Comparison of ENCODE assay signal across 24 cellular contexts in genomic region chr12:108849653-108850052, GRCh38. TPM values are rescaled to one million over a fixed set of nuclear protein-coding genes. Genes with fewer than 3 reads are reported as not detected.
A peak's percentile ranks its signal among the peaks of the same experiment; 100 is the strongest.
DNase-seq lines count a peak whose midpoint lies in the region; ATAC-seq and TF ChIP-seq lines count a peak whose summit lies in the region.
"Had no signal": no experiment of that assay in that cellular context is flagged by ENCODE, and none has a peak within 500 bp of the region (broad histone marks: within the 10 kb centered on the region; RNA-seq: fewer than 3 reads in every experiment).

No MANE protein-coding gene starts in this region.

- peak; percentile 36 for DNase-seq in NCI-H82 (lab: John Stamatoyannopoulos, UW)
- no peak for DNase-seq in NCI-H82 treated with DMSO at 0.1 percent for 48 hours (lab: John Stamatoyannopoulos, UW; ENCODE audit: unreplicated experiment)
- DNase-seq in LHCN-M2 (ENCODE audit: low read depth) = peak; percentile 37
- DNase-seq in psoas muscle = peak in 1 of 2 donors; percentile 67
- DNase-seq in stimulated activated CD4-positive, alpha-beta T cell treated with anti-CD3 and anti-CD28 coated beads, Interleukin-4, amount 100 ng/mL, for 24 hours = no peak
- DNase-seq: activated CD4-positive, alpha-beta T cell treated with anti-CD3 and anti-CD28 coated beads, Interleukin-2, amount 50 U/mL, for 48 hours; activated T-cell treated with anti-CD3 and anti-CD28 coated beads, Interleukin-2, amount 50 U/mL, for 48 hours; CD4-positive, alpha-beta memory T cell; effector memory CD8-positive, alpha-beta T cell; left cardiac atrium; mucosa of descending colon; NCI-H1092 treated with DMSO at 0.1 percent for 48 hours; NK-92 treated with Interleukin-12 subunit alpha and Interleukin-12 subunit beta, amount 100 ng/mL, for 24 hours; nucleus accumbens; SJCRH30; small intestine; tibial artery had no signal

- H3K4me3 ChIP-seq in psoas muscle = no peak overlapping the region
- H3K4me3 ChIP-seq: cardiac muscle cell, mucosa of descending colon, SJCRH30, tibial artery had no signal

- H3K27ac ChIP-seq in psoas muscle = peak overlapping the region; percentile 81
- H3K27ac ChIP-seq: 22Rv1, cardiac muscle cell, HL-60, SJCRH30 had no signal

- peak in 1 of 4 donors; percentile 15 for ATAC-seq in psoas muscle
- no peak for ATAC-seq in GM18907 (IDR thresholded peaks at IDR 0.05; ENCODE audit: unreplicated experiment)
- no peak for ATAC-seq in HG03460 (IDR thresholded peaks at IDR 0.05; ENCODE audit: unreplicated experiment)
- ATAC-seq: activated naive CD4-positive, alpha-beta T cell treated with anti-CD3 and anti-CD28 coated beads, Interleukin-2, amount 50 U/mL, for 72 hours; effector memory CD8-positive, alpha-beta T cell; mucosa of descending colon had no signal

- no peak overlapping the region for H3K4me3 Mint-ChIP-seq in brain
- H3K4me3 Mint-ChIP-seq: CD4-positive, alpha-beta memory T cell; effector memory CD8-positive, alpha-beta T cell had no signal

- no peaks in the 10 kb centered on the region for H3K9me3 ChIP-seq in psoas muscle
- H3K9me3 ChIP-seq: mucosa of descending colon, tibial artery had no signal

- peaks cover 0 to 6% (median 0%) of the 10 kb centered on the region in 5 experiments for H3K9me3 Mint-ChIP-seq in brain
- H3K9me3 Mint-ChIP-seq: activated naive CD4-positive, alpha-beta T cell treated with anti-CD3 and anti-CD28 coated beads, Interleukin-2, amount 50 U/mL, for 72 hours; CD4-positive, alpha-beta memory T cell; effector memory CD8-positive, alpha-beta T cell had no signal

- peaks cover 84% of the 10 kb centered on the region for H3K4me1 ChIP-seq in psoas muscle
- H3K4me1 ChIP-seq: SJCRH30 had no signal

- H3K27me3 ChIP-seq in psoas muscle (ENCODE audit: insufficient read depth in 3 of 3, low read length in 2 of 3) = no peaks in the 10 kb centered on the region
- H3K27me3 ChIP-seq: cardiac muscle cell, SJCRH30, tibial artery had no signal

- TF ChIP-seq CTCF in brain (conservative IDR thresholded peaks at IDR 0.05) (no peak), psoas muscle (IDR thresholded peaks at IDR 0.05) (no peak)

- H3K4me1 Mint-ChIP-seq in brain = peaks cover 71% of the 10 kb centered on the region

- H3K36me3 Mint-ChIP-seq in brain = peaks cover 84% of the 10 kb centered on the region

- peaks cover 0 to 38% of the 10 kb centered on the region in 2 donors for H3K36me3 ChIP-seq in psoas muscle (ENCODE audit: insufficient read depth in 1 of 2, low read depth in 1 of 2)

- peak overlapping the region in 4 of 5 experiments; percentile 51 to 91 (median 59) for H3K27ac Mint-ChIP-seq in brain
- H3K27ac Mint-ChIP-seq: activated naive CD4-positive, alpha-beta T cell treated with anti-CD3 and anti-CD28 coated beads, Interleukin-2, amount 50 U/mL, for 72 hours had no signal

- peaks cover 3% of the 10 kb centered on the region for H3K27me3 Mint-ChIP-seq in brain
- H3K27me3 Mint-ChIP-seq: CD4-positive, alpha-beta memory T cell; effector memory CD8-positive, alpha-beta T cell had no signal

- intact Hi-C loops in psoas muscle (cut with DNase I) = loop anchor here (5.0 to 10.0 kb wide), 4 partner anchors 32 to 285 kb away; partner anchors contain the start of genes ALKBH2 (in 1 of the 2), ISCU (in 1 of the 2), SART3 (in 1 of the 2) and UNG (in 1 of the 2)

RNA-seq across cellular contexts. Expression of gene SSH1, which starts 7.7 kb away (rescaled TPM):
- total RNA-seq in LHCN-M2 (2014; rRNA removed) = 13.9 and 29.4 TPM in 2 replicates
- polyA plus RNA-seq in LHCN-M2 (2012) = 39.9 TPM
- polyA plus RNA-seq in brain (ENCODE audit: insufficient read depth, low read depth, low replicate concordance) = 9.9 TPM
- total RNA-seq in psoas muscle = 10 to 100 TPM; 24.9 to 68.6 (median 55.9) TPM
- polyA plus RNA-seq in psoas muscle = 10 to 100 TPM; 10.0 to 39.8 (median 10.9) TPM

RNA-seq across cellular contexts. Expression of gene DAO, which starts 30.2 kb away (rescaled TPM):
- total RNA-seq in LHCN-M2 (2014; rRNA removed) (not detected in 2 replicates), psoas muscle (not detected)
- not detected for polyA plus RNA-seq in LHCN-M2 (2012)
- polyA plus RNA-seq in brain (ENCODE audit: insufficient read depth, low read depth, low replicate concordance) (0.78 TPM), psoas muscle (not detected)
- total RNA-seq: activated naive CD4-positive, alpha-beta T cell treated with anti-CD3 and anti-CD28 coated beads, Interleukin-2, amount 50 U/mL, for 72 hours; cardiac muscle cell; CD4-positive, alpha-beta memory T cell; left cardiac atrium; SJCRH30 had no signal
- polyA plus RNA-seq: cardiac muscle cell; CD4-positive, alpha-beta memory T cell; small intestine had no signal

Comparison
In these comparisons a context has a peak if more than half of its experiments do, and no peak if none do; other contexts are left out.
1. DNase-seq: peak in NCI-H82 (single experiment) and LHCN-M2 (single experiment); none in NCI-H82 treated with DMSO at 0.1 percent for 48 hours (single experiment) and stimulated activated CD4-positive, alpha-beta T cell treated with anti-CD3 and anti-CD28 coated beads, Interleukin-4, amount 100 ng/mL, for 24 hours (single experiment).